ENCODE assay signal across 10 cellular contexts in genomic region chr3:71045917-71046282, GRCh38.
A peak's percentile ranks its signal among the peaks of the same experiment; 100 is the strongest.
DNase-seq lines count a peak whose midpoint lies in the region; ATAC-seq and TF ChIP-seq lines count a peak whose summit lies in the region.
"Had no signal": no experiment of that assay in that cellular context is flagged by ENCODE, and none has a peak within 500 bp of the region (broad histone marks: within the 10 kb centered on the region; RNA-seq: fewer than 3 reads in every experiment).

No MANE protein-coding gene starts in this region.

- DNase-seq in activated naive CD4-positive, alpha-beta T cell treated with anti-CD3 and anti-CD28 coated beads, Interleukin-2, amount 10 ng/mL, durations not matched to agents 7 days and 5 days, result peak; percentile 46
- no peak for DNase-seq in activated naive CD4-positive, alpha-beta T cell (lab: John Stamatoyannopoulos, UW)
- DNase-seq in chondrocyte (ENCODE audit: low spot score) (no peak), NCI-H446 treated with DMSO at 0.1 percent for 48 hours (lab: John Stamatoyannopoulos, UW) (no peak), NCI-H2196 treated with DMSO at 0.1 percent for 48 hours (lab: John Stamatoyannopoulos, UW; ENCODE audit: unreplicated experiment) (no peak)
- DNase-seq in stimulated activated naive CD8-positive, alpha-beta T cell treated with anti-CD3 and anti-CD28 coated beads, Interleukin-15, amount 100 ng/mL, for 72 hours, result peak in 1 of 2 donors; percentile 57
- DNase-seq: amygdala, MV-4-11 had no signal

- H3K4me1 Mint-ChIP-seq in activated naive CD4-positive, alpha-beta T cell treated with anti-CD3 and anti-CD28 coated beads, Interleukin-2, amount 10 ng/mL, durations not matched to agents 7 days and 5 days, result peaks cover 80% of the 10 kb centered on the region
- H3K4me1 Mint-ChIP-seq in chondrocyte (ENCODE audit: low read depth), result peaks cover 61% of the 10 kb centered on the region
- peaks cover 79% of the 10 kb centered on the region for H3K4me1 Mint-ChIP-seq in stimulated activated naive CD8-positive, alpha-beta T cell treated with anti-CD3 and anti-CD28 coated beads, Interleukin-15, amount 100 ng/mL, for 72 hours

- peak overlapping the region; percentile 58 for H3K27ac Mint-ChIP-seq in activated naive CD4-positive, alpha-beta T cell treated with anti-CD3 and anti-CD28 coated beads, Interleukin-2, amount 10 ng/mL, durations not matched to agents 7 days and 5 days
- H3K27ac Mint-ChIP-seq in chondrocyte (ENCODE audit: unreplicated experiment), result peak overlapping the region; percentile 77
- peak overlapping the region; percentile 80 to 93 for H3K27ac Mint-ChIP-seq in stimulated activated naive CD8-positive, alpha-beta T cell treated with anti-CD3 and anti-CD28 coated beads, Interleukin-15, amount 100 ng/mL, for 72 hours

- H3K27me3 Mint-ChIP-seq in activated naive CD4-positive, alpha-beta T cell treated with anti-CD3 and anti-CD28 coated beads, Interleukin-2, amount 10 ng/mL, durations not matched to agents 7 days and 5 days, result no peaks in the 10 kb centered on the region
- no peaks in the 10 kb centered on the region for H3K27me3 Mint-ChIP-seq in chondrocyte (ENCODE audit: low read depth)
- H3K27me3 Mint-ChIP-seq in stimulated activated naive CD8-positive, alpha-beta T cell treated with anti-CD3 and anti-CD28 coated beads, Interleukin-15, amount 100 ng/mL, for 72 hours, result no peaks in the 10 kb centered on the region

- ATAC-seq in HG03175 (IDR thresholded peaks at IDR 0.05; ENCODE audit: unreplicated experiment) (peak; percentile 64), GM18519 (IDR thresholded peaks at IDR 0.05; ENCODE audit: low FRiP score, unreplicated experiment) (no peak)
- ATAC-seq in stimulated activated naive CD8-positive, alpha-beta T cell treated with anti-CD3 and anti-CD28 coated beads, Interleukin-15, amount 100 ng/mL, for 72 hours, result peak; percentile 61

- TF ChIP-seq CTCF in chondrocyte (IDR thresholded peaks at IDR 0.05), result no peak

- no peak overlapping the region for H3K4me3 Mint-ChIP-seq in activated naive CD4-positive, alpha-beta T cell treated with anti-CD3 and anti-CD28 coated beads, Interleukin-2, amount 10 ng/mL, durations not matched to agents 7 days and 5 days
- H3K4me3 Mint-ChIP-seq in chondrocyte (ENCODE audit: unreplicated experiment), result no peak overlapping the region
- H3K4me3 Mint-ChIP-seq in stimulated activated naive CD8-positive, alpha-beta T cell treated with anti-CD3 and anti-CD28 coated beads, Interleukin-15, amount 100 ng/mL, for 72 hours, result peak overlapping the region; percentile 21 to 53

- CTCF ChIA-PET in activated naive CD4-positive, alpha-beta T cell treated with anti-CD3 and anti-CD28 coated beads, Interleukin-2, amount 10 ng/mL, durations not matched to agents 7 days and 5 days (lab: Charles Lee), result interaction anchor here (1.2 kb wide), 1 partner anchor 23 kb away, joined by 3 read pairs; no protein-coding TSS in a partner anchor

- no peaks in the 10 kb centered on the region for H3K9me3 Mint-ChIP-seq in activated naive CD4-positive, alpha-beta T cell treated with anti-CD3 and anti-CD28 coated beads, Interleukin-2, amount 10 ng/mL, durations not matched to agents 7 days and 5 days
- no peaks in the 10 kb centered on the region for H3K9me3 Mint-ChIP-seq in chondrocyte (ENCODE audit: low read depth)
- H3K9me3 Mint-ChIP-seq in stimulated activated naive CD8-positive, alpha-beta T cell treated with anti-CD3 and anti-CD28 coated beads, Interleukin-15, amount 100 ng/mL, for 72 hours, result no peaks in the 10 kb centered on the region

- peaks cover 87% of the 10 kb centered on the region for H3K36me3 Mint-ChIP-seq in activated naive CD4-positive, alpha-beta T cell treated with anti-CD3 and anti-CD28 coated beads, Interleukin-2, amount 10 ng/mL, durations not matched to agents 7 days and 5 days
- peaks cover 51% of the 10 kb centered on the region for H3K36me3 Mint-ChIP-seq in chondrocyte (ENCODE audit: low read depth)

Comparison
In these comparisons a context has a peak if more than half of its experiments do, and no peak if none do; other contexts are left out.
1. H3K4me3 Mint-ChIP-seq: peak in stimulated activated naive CD8-positive, alpha-beta T cell treated with anti-CD3 and anti-CD28 coated beads, Interleukin-15, amount 100 ng/mL, for 72 hours (2 of 2); none in activated naive CD4-positive, alpha-beta T cell treated with anti-CD3 and anti-CD28 coated beads, Interleukin-2, amount 10 ng/mL, durations not matched to agents 7 days and 5 days (single experiment) and chondrocyte (single experiment).
2. Peak in every context shown above with its lines, with median percentiles within 50 percentile points of each other: H3K27ac Mint-ChIP-seq.